ENCODE assay signal across 8 cellular contexts in the genomic region with DNA sequence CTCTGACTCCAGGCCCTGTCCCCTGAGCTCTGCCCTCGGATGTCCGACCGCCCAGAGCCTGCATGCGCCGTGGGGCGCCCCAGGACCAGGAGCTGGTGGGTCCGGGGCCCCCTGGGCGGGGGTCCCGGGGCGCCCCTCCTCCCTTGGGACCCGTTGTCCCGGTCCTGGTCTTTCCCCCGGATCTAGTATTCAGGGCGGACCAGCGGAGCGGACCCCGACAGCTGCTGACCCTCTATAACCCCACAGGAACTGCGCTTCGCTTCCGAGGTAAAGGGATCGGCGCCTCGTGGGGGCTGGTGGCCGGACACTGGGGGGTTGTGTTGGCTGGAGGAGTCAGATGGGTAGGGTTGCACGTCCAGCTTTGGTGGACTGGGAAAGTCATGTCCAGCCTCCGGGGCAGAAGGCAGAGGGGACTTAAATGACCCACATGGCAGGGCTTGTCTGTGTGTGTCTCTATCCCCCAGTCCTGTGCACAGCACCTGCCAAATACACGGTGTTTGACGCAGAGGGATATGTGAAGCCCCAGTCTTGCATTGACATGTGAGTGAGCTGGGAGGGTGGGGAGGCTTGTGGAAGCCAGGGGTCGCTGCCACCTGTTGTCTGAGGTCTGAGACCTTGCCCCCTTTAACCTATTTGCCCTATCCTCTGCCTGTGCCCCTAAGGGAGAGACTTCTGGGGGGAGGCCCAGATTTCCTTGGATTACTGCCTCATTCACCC. TPM values are rescaled to one million over a fixed set of nuclear protein-coding genes. Genes with fewer than 3 reads are reported as not detected.
DNase-seq lines count a peak whose midpoint lies in the region; ATAC-seq, FAIRE-seq and TF ChIP-seq lines count a peak whose summit lies in the region.

No MANE protein-coding gene starts in this region.

- intact Hi-C loops in HepG2 (cut with micrococcal nuclease; ENCODE audit: unreplicated experiment), result loop anchor here (1.0 to 5.0 kb wide), 2 partner anchors 27 to 79 kb away; a partner anchor contains a TSS
- intact Hi-C loops in tibial artery (cut with DNase I; ENCODE audit: low total_unique reads), result no loop called here

- H4K20me1 ChIP-seq in Karpas-422 (ENCODE audit: insufficient read depth, low read depth, low read length), result no peaks in the 10 kb centered on the region
- no peaks in the 10 kb centered on the region for H4K20me1 ChIP-seq in HepG2 (ENCODE audit: insufficient read depth, low read length)

- CTCF ChIA-PET in HepG2 (lab: Yijun Ruan, JAX; ENCODE audit: low intra/inter-chr PET ratio, low total read pairs), result no interaction called here

- peak overlapping the region; percentile 73 for H3K4me2 ChIP-seq in Karpas-422 (ENCODE audit: low read depth, low read length, poor library complexity, severe bottlenecking)
- H3K4me2 ChIP-seq in HepG2 (ENCODE audit: low read depth, low read length), result peak overlapping the region; percentile 95

- ATAC-seq in HepG2 (peak; percentile 45), HG03460 (IDR thresholded peaks at IDR 0.05; ENCODE audit: unreplicated experiment) (no peak)

- DNase-seq in GM13976 (ENCODE audit: low spot score) (no peak), Karpas-422 (no peak), astrocyte of the spinal cord (ENCODE audit: low read depth, low spot score) (peak; percentile 5), HepG2 (ENCODE audit: low spot score) (peak; percentile 32), tibial artery (peak; percentile 25 to 74), NCI-H2196 (lab: John Stamatoyannopoulos, UW; ENCODE audit: unreplicated experiment) (no peak), amniotic stem cell (lab: John Stamatoyannopoulos, UW) (no peak)

- H2AFZ ChIP-seq in Karpas-422 (ENCODE audit: low read length) (peak overlapping the region; percentile 50; the same call in 1 of the 2 replicates), HepG2 (ENCODE audit: low read length) (no peak overlapping the region)

- peak overlapping the region; percentile 63 for H3K4me3 ChIP-seq in Karpas-422 (ENCODE audit: low read length)
- peak overlapping the region; percentile 78 for H3K4me3 ChIP-seq in astrocyte of the spinal cord (ENCODE audit: low read depth, low read length)
- H3K4me3 ChIP-seq in HepG2 (replicated peaks in 1 of 3; ENCODE audit: insufficient read depth in 1 of 3, low read depth in 2 of 3, low read length in 3 of 3), result peak overlapping the region; percentile 61 to 81 (median 77)
- H3K4me3 ChIP-seq in tibial artery, result peak overlapping the region; percentile 81 to 99

- H3K79me2 ChIP-seq in Karpas-422 (ENCODE audit: low read length) (no peaks in the 10 kb centered on the region), HepG2 (ENCODE audit: insufficient read depth, low read length) (no peaks in the 10 kb centered on the region)

- H3K36me3 ChIP-seq in Karpas-422 (ENCODE audit: insufficient read depth, low read length), result no peaks in the 10 kb centered on the region
- no peaks in the 10 kb centered on the region for H3K36me3 ChIP-seq in HepG2 (replicated peaks in 1 of 2; ENCODE audit: control insufficient read depth in 1 of 2, insufficient read depth in 2 of 2, low read length in 2 of 2)
- peaks cover 0 to 23% (median 5%) of the 10 kb centered on the region in 3 donors for H3K36me3 ChIP-seq in tibial artery

- in situ Hi-C loops in GM13976 (cut with MboI; ENCODE audit: low sequenced_read_pairs, unreplicated experiment) (no loop called here), astrocyte of the spinal cord (cut with HindIII; ENCODE audit: low sequenced_read_pairs) (no loop called here), HepG2 (cut with HindIII; ENCODE audit: extremely low pct_ligation_motif_present, low pct_unique_long_range_greater_than_20kb) (loop anchor here (5.0 kb wide), 1 partner anchor 79 kb away; a partner anchor contains a TSS)

- peaks cover 9% of the 10 kb centered on the region for H3K4me1 ChIP-seq in Karpas-422 (ENCODE audit: low read length)
- H3K4me1 ChIP-seq in HepG2 (ENCODE audit: insufficient read depth, low read length), result peaks cover 29% of the 10 kb centered on the region
- peaks cover 0 to 17% (median 13%) of the 10 kb centered on the region in 4 donors for H3K4me1 ChIP-seq in tibial artery

- H3K27me3 ChIP-seq in Karpas-422 (ENCODE audit: low read length) (no peaks in the 10 kb centered on the region), HepG2 (ENCODE audit: control insufficient read depth in 1 of 2, insufficient read depth in 2 of 2, low read length in 2 of 2) (no peaks in the 10 kb centered on the region), tibial artery (no peaks in the 10 kb centered on the region)

- H3K9ac ChIP-seq in Karpas-422 (ENCODE audit: low read length) (peak overlapping the region; percentile 66), HepG2 (ENCODE audit: insufficient read depth, low read depth, low read length) (peak overlapping the region; percentile 79)

- no peak overlapping the region for H3K27ac ChIP-seq in Karpas-422 (ENCODE audit: low read length)
- peak overlapping the region; percentile 95 for H3K27ac ChIP-seq in HepG2 (ENCODE audit: extremely low read length, insufficient read depth, low read length)
- H3K27ac ChIP-seq in tibial artery, result peak overlapping the region; percentile 85 to 91

- peak; percentile 34 for FAIRE-seq in HepG2 (lab: Jason Lieb, UNC)

- no peaks in the 10 kb centered on the region for H3K9me2 ChIP-seq in Karpas-422 (replicated peaks; ENCODE audit: insufficient read depth, low read length)

- TF ChIP-seq CTCF in GM13976 (IDR thresholded peaks at IDR 0.05; ENCODE audit: borderline replicate concordance, control extremely low read depth, extremely low read depth, insufficient read depth, missing control alignments) (peak; percentile 4), astrocyte of the spinal cord (IDR thresholded peaks at IDR 0.05; ENCODE audit: low read depth, low read length) (peak; percentile 14), HepG2 (CRISPR knock-in tag; IDR thresholded peaks at IDR 0.05) (peak; percentile 85), tibial artery (IDR thresholded peaks at IDR 0.05) (no peak)

- no peaks in the 10 kb centered on the region for H3K9me3 ChIP-seq in Karpas-422 (ENCODE audit: low read length)
- no peaks in the 10 kb centered on the region for H3K9me3 ChIP-seq in HepG2 (ENCODE audit: low read length)
- H3K9me3 ChIP-seq in tibial artery, result no peaks in the 10 kb centered on the region

- TSS peak; percentile 71 for BruUV-seq in HepG2 (replicated peaks; lab: Mats Ljungman, UMichigan)

- POLR2A ChIA-PET in HepG2 (lab: Yijun Ruan, JAX), result interaction anchor here (0.6 to 3.7 kb wide), 35 partner anchors 9 to 262 kb away, joined by 3 to 61 read pairs (median 5); a partner anchor contains a TSS

- no peak for TF ChIP-seq RAD21 in HepG2 (CRISPR knock-in tag; IDR thresholded peaks at IDR 0.05)

- TF ChIP-seq POLR2A in HepG2 (IDR thresholded peaks at IDR 0.05; ENCODE audit: insufficient read depth in 1 of 2, low read depth in 2 of 2, low read length in 2 of 2), result no peak

- TF ChIP-seq EP300 in HepG2 (IDR thresholded peaks at IDR 0.05; ENCODE audit: low read depth in 2 of 2, low read length in 2 of 2) (no peak), HepG2 (CRISPR knock-in tag; IDR thresholded peaks at IDR 0.05; ENCODE audit: borderline replicate concordance) (no peak)

- WGBS in HepG2 (ENCODE audit: low lambda C conversion rate), result 0% methylated on average over 4 of the region's 29 CpGs

RNA-seq across cellular contexts. Expression of a gene that starts 0.5 kb away (rescaled TPM):
- 8.2 and 9.7 TPM in 2 replicates for total RNA-seq in Karpas-422 (2014; rRNA removed; shearing (Covaris generic); ENCODE audit: low replicate concordance)
- 6.1 and 7.6 TPM in 2 replicates for total RNA-seq in HepG2 (2016; rRNA removed; fragmentation: Illumina TruSeq; extraction: Trizol)
- total RNA-seq in HepG2 (2016; cell fraction: cytosol; rRNA removed; fragmentation: Illumina TruSeq; extraction: Trizol; ENCODE audit: low read depth), result 12.3 and 20.4 TPM in 2 replicates
- total RNA-seq in HepG2 (2016; cell fraction: insoluble cytoplasmic fraction; rRNA removed; fragmentation: Illumina TruSeq; extraction: Trizol), result 4.0 and 7.0 TPM in 2 replicates
- total RNA-seq in HepG2 (2016; cell fraction: membrane; rRNA removed; fragmentation: Illumina TruSeq; extraction: Trizol), result 15.9 and 22.1 TPM in 2 replicates
- total RNA-seq in HepG2 (2016; cell fraction: nucleus; rRNA removed; fragmentation: Illumina TruSeq; extraction: Trizol), result 4.2 and 6.2 TPM in 2 replicates
- polyA plus RNA-seq in HepG2 (2011; rRNA removed), result 8.6 and 8.8 TPM in 2 replicates
- 3.9 and 6.3 TPM in 2 replicates for polyA plus RNA-seq in HepG2 (2011; cell fraction: cytosol; rRNA removed)
- 21.4 and 23.3 TPM in 2 replicates for polyA plus RNA-seq in HepG2 (2011; cell fraction: nucleus; rRNA removed)
- polyA plus RNA-seq in HepG2 (2012), result 7.9 and 11.0 TPM in 2 replicates
- 45.9 and 64.3 TPM in 2 replicates for polyA plus RNA-seq in HepG2 (2016; cell fraction: cytosol; fragmentation: Illumina TruSeq; extraction: Trizol; ENCODE audit: low read depth)
- polyA plus RNA-seq in HepG2 (2016; cell fraction: insoluble cytoplasmic fraction; fragmentation: Illumina TruSeq; extraction: Trizol; ENCODE audit: low read depth), result 15.6 and 23.4 TPM in 2 replicates
- 47.5 and 59.2 TPM in 2 replicates for polyA plus RNA-seq in HepG2 (2016; cell fraction: membrane; fragmentation: Illumina TruSeq; extraction: Trizol; ENCODE audit: low read depth)
- polyA plus RNA-seq in HepG2 (2016; cell fraction: nucleus; fragmentation: Illumina TruSeq; extraction: Trizol; ENCODE audit: insufficient read depth, low read depth), result 17.4 and 18.3 TPM in 2 replicates
- polyA minus RNA-seq in HepG2 (2011; rRNA and poly(A)+ RNA removed; ENCODE audit: low replicate concordance), result 3.9 and 4.7 TPM in 2 replicates
- polyA minus RNA-seq in HepG2 (2011; cell fraction: cytosol; rRNA and poly(A)+ RNA removed), result 1.7 and 2.4 TPM in 2 replicates
- 4.5 and 5.2 TPM in 2 replicates for polyA minus RNA-seq in HepG2 (2011; cell fraction: nucleus; rRNA and poly(A)+ RNA removed)

RNA-seq across cellular contexts. Expression of a gene that starts 10.7 kb away (rescaled TPM):
- 2.8 and 12.3 TPM in 2 replicates for total RNA-seq in Karpas-422 (2014; rRNA removed; shearing (Covaris generic); ENCODE audit: low replicate concordance)
- 3.9 and 16.0 TPM in 2 replicates for total RNA-seq in HepG2 (2016; rRNA removed; fragmentation: Illumina TruSeq; extraction: Trizol)
- 2.1 and 2.3 TPM in 2 replicates for total RNA-seq in HepG2 (2016; cell fraction: cytosol; rRNA removed; fragmentation: Illumina TruSeq; extraction: Trizol; ENCODE audit: low read depth)
- total RNA-seq in HepG2 (2016; cell fraction: insoluble cytoplasmic fraction; rRNA removed; fragmentation: Illumina TruSeq; extraction: Trizol), result 3.3 and 18.3 TPM in 2 replicates
- 1.9 and 2.0 TPM in 2 replicates for total RNA-seq in HepG2 (2016; cell fraction: membrane; rRNA removed; fragmentation: Illumina TruSeq; extraction: Trizol)
- 20.4 and 23.8 TPM in 2 replicates for total RNA-seq in HepG2 (2016; cell fraction: nucleus; rRNA removed; fragmentation: Illumina TruSeq; extraction: Trizol)
- 5.3 and 6.9 TPM in 2 replicates for polyA plus RNA-seq in HepG2 (2011; rRNA removed)
- polyA plus RNA-seq in HepG2 (2011; cell fraction: cytosol; rRNA removed), result 3.1 and 3.4 TPM in 2 replicates
- polyA plus RNA-seq in HepG2 (2011; cell fraction: nucleus; rRNA removed), result 62.1 and 64.1 TPM in 2 replicates
- polyA plus RNA-seq in HepG2 (2012), result 15.6 and 28.9 TPM in 2 replicates
- 3.5 and 3.8 TPM in 2 replicates for polyA plus RNA-seq in HepG2 (2016; cell fraction: cytosol; fragmentation: Illumina TruSeq; extraction: Trizol; ENCODE audit: low read depth)
- 6.3 and 9.1 TPM in 2 replicates for polyA plus RNA-seq in HepG2 (2016; cell fraction: insoluble cytoplasmic fraction; fragmentation: Illumina TruSeq; extraction: Trizol; ENCODE audit: low read depth)
- polyA plus RNA-seq in HepG2 (2016; cell fraction: membrane; fragmentation: Illumina TruSeq; extraction: Trizol; ENCODE audit: low read depth), result 3.4 and 3.6 TPM in 2 replicates
- 81.2 and 84.3 TPM in 2 replicates for polyA plus RNA-seq in HepG2 (2016; cell fraction: nucleus; fragmentation: Illumina TruSeq; extraction: Trizol; ENCODE audit: insufficient read depth, low read depth)
- 1.7 and 2.2 TPM in 2 replicates for polyA minus RNA-seq in HepG2 (2011; rRNA and poly(A)+ RNA removed; ENCODE audit: low replicate concordance)
- polyA minus RNA-seq in HepG2 (2011; cell fraction: cytosol; rRNA and poly(A)+ RNA removed), result 3.4 and 4.9 TPM in 2 replicates
- polyA minus RNA-seq in HepG2 (2011; cell fraction: nucleus; rRNA and poly(A)+ RNA removed), result 7.1 and 9.0 TPM in 2 replicates

RNA-seq across cellular contexts. Expression of a gene that starts 26.8 kb away (rescaled TPM):
- total RNA-seq in Karpas-422 (2014; rRNA removed; shearing (Covaris generic); ENCODE audit: low replicate concordance), result 1.0 TPM in 1 of 2 replicates, not detected in the other
- 0.13 and 0.20 TPM in 2 replicates for total RNA-seq in HepG2 (2016; rRNA removed; fragmentation: Illumina TruSeq; extraction: Trizol)
- total RNA-seq in HepG2 (2016; cell fraction: cytosol; rRNA removed; fragmentation: Illumina TruSeq; extraction: Trizol; ENCODE audit: low read depth), result 0.18 and 0.61 TPM in 2 replicates
- 0.24 TPM in 1 of 2 replicates, not detected in the other for total RNA-seq in HepG2 (2016; cell fraction: insoluble cytoplasmic fraction; rRNA removed; fragmentation: Illumina TruSeq; extraction: Trizol)
- 0.12 and 0.21 TPM in 2 replicates for total RNA-seq in HepG2 (2016; cell fraction: membrane; rRNA removed; fragmentation: Illumina TruSeq; extraction: Trizol)
- 0.56 TPM in 1 of 2 replicates, not detected in the other for total RNA-seq in HepG2 (2016; cell fraction: nucleus; rRNA removed; fragmentation: Illumina TruSeq; extraction: Trizol)
- 0.31 and 0.55 TPM in 2 replicates for polyA plus RNA-seq in HepG2 (2011; rRNA removed)
- polyA plus RNA-seq in HepG2 (2011; cell fraction: cytosol; rRNA removed), result 0.31 and 0.32 TPM in 2 replicates
- polyA plus RNA-seq in HepG2 (2011; cell fraction: nucleus; rRNA removed), result 2.0 and 2.1 TPM in 2 replicates
- 0.15 and 0.31 TPM in 2 replicates for polyA plus RNA-seq in HepG2 (2012)
- 0.08 and 0.10 TPM in 2 replicates for polyA plus RNA-seq in HepG2 (2016; cell fraction: cytosol; fragmentation: Illumina TruSeq; extraction: Trizol; ENCODE audit: low read depth)
- 0.21 and 0.26 TPM in 2 replicates for polyA plus RNA-seq in HepG2 (2016; cell fraction: insoluble cytoplasmic fraction; fragmentation: Illumina TruSeq; extraction: Trizol; ENCODE audit: low read depth)
- polyA plus RNA-seq in HepG2 (2016; cell fraction: membrane; fragmentation: Illumina TruSeq; extraction: Trizol; ENCODE audit: low read depth), result 0.14 and 0.22 TPM in 2 replicates
- polyA plus RNA-seq in HepG2 (2016; cell fraction: nucleus; fragmentation: Illumina TruSeq; extraction: Trizol; ENCODE audit: insufficient read depth, low read depth), result 0.38 and 0.51 TPM in 2 replicates
- 0.80 and 0.94 TPM in 2 replicates for polyA minus RNA-seq in HepG2 (2011; rRNA and poly(A)+ RNA removed; ENCODE audit: low replicate concordance)
- not detected in 2 replicates for polyA minus RNA-seq in HepG2 (2011; cell fraction: cytosol; rRNA and poly(A)+ RNA removed)
- 0.26 and 0.50 TPM in 2 replicates for polyA minus RNA-seq in HepG2 (2011; cell fraction: nucleus; rRNA and poly(A)+ RNA removed)

RNA-seq across cellular contexts. Expression of a gene that starts 27.0 kb away (rescaled TPM):
- total RNA-seq in Karpas-422 (2014; rRNA removed; shearing (Covaris generic); ENCODE audit: low replicate concordance), result 11.9 and 33.5 TPM in 2 replicates
- 2.9 and 7.0 TPM in 2 replicates for total RNA-seq in HepG2 (2016; rRNA removed; fragmentation: Illumina TruSeq; extraction: Trizol)
- total RNA-seq in HepG2 (2016; cell fraction: cytosol; rRNA removed; fragmentation: Illumina TruSeq; extraction: Trizol; ENCODE audit: low read depth), result 10.0 and 10.9 TPM in 2 replicates
- 3.0 and 6.9 TPM in 2 replicates for total RNA-seq in HepG2 (2016; cell fraction: insoluble cytoplasmic fraction; rRNA removed; fragmentation: Illumina TruSeq; extraction: Trizol)
- total RNA-seq in HepG2 (2016; cell fraction: membrane; rRNA removed; fragmentation: Illumina TruSeq; extraction: Trizol), result 2.9 and 3.8 TPM in 2 replicates
- 9.9 and 11.5 TPM in 2 replicates for total RNA-seq in HepG2 (2016; cell fraction: nucleus; rRNA removed; fragmentation: Illumina TruSeq; extraction: Trizol)
- 9.3 and 11.1 TPM in 2 replicates for polyA plus RNA-seq in HepG2 (2011; rRNA removed)
- polyA plus RNA-seq in HepG2 (2011; cell fraction: cytosol; rRNA removed), result 1.9 and 2.9 TPM in 2 replicates
- polyA plus RNA-seq in HepG2 (2011; cell fraction: nucleus; rRNA removed), result 106 and 117 TPM in 2 replicates
- polyA plus RNA-seq in HepG2 (2012), result 10.1 and 13.5 TPM in 2 replicates
- polyA plus RNA-seq in HepG2 (2016; cell fraction: cytosol; fragmentation: Illumina TruSeq; extraction: Trizol; ENCODE audit: low read depth), result 1.1 and 1.2 TPM in 2 replicates
- polyA plus RNA-seq in HepG2 (2016; cell fraction: insoluble cytoplasmic fraction; fragmentation: Illumina TruSeq; extraction: Trizol; ENCODE audit: low read depth), result 5.9 and 7.3 TPM in 2 replicates
- polyA plus RNA-seq in HepG2 (2016; cell fraction: membrane; fragmentation: Illumina TruSeq; extraction: Trizol; ENCODE audit: low read depth), result 1.5 and 2.1 TPM in 2 replicates
- 38.5 and 39.0 TPM in 2 replicates for polyA plus RNA-seq in HepG2 (2016; cell fraction: nucleus; fragmentation: Illumina TruSeq; extraction: Trizol; ENCODE audit: insufficient read depth, low read depth)
- polyA minus RNA-seq in HepG2 (2011; rRNA and poly(A)+ RNA removed; ENCODE audit: low replicate concordance), result 11.4 and 13.8 TPM in 2 replicates
- 8.0 and 17.6 TPM in 2 replicates for polyA minus RNA-seq in HepG2 (2011; cell fraction: cytosol; rRNA and poly(A)+ RNA removed)
- polyA minus RNA-seq in HepG2 (2011; cell fraction: nucleus; rRNA and poly(A)+ RNA removed), result 25.9 and 27.4 TPM in 2 replicates

RNA-seq across cellular contexts. Expression of a gene that starts 28.5 kb away (rescaled TPM):
- 4.2 and 12.0 TPM in 2 replicates for total RNA-seq in Karpas-422 (2014; rRNA removed; shearing (Covaris generic); ENCODE audit: low replicate concordance)
- 12.5 and 36.9 TPM in 2 replicates for total RNA-seq in HepG2 (2016; rRNA removed; fragmentation: Illumina TruSeq; extraction: Trizol)
- total RNA-seq in HepG2 (2016; cell fraction: cytosol; rRNA removed; fragmentation: Illumina TruSeq; extraction: Trizol; ENCODE audit: low read depth), result 3.4 and 5.6 TPM in 2 replicates
- total RNA-seq in HepG2 (2016; cell fraction: insoluble cytoplasmic fraction; rRNA removed; fragmentation: Illumina TruSeq; extraction: Trizol), result 10.1 and 35.7 TPM in 2 replicates
- total RNA-seq in HepG2 (2016; cell fraction: membrane; rRNA removed; fragmentation: Illumina TruSeq; extraction: Trizol), result 8.2 and 10.4 TPM in 2 replicates
- 34.2 and 34.9 TPM in 2 replicates for total RNA-seq in HepG2 (2016; cell fraction: nucleus; rRNA removed; fragmentation: Illumina TruSeq; extraction: Trizol)
- 64.2 and 122 TPM in 2 replicates for polyA plus RNA-seq in HepG2 (2011; rRNA removed)
- 55.9 and 57.8 TPM in 2 replicates for polyA plus RNA-seq in HepG2 (2011; cell fraction: cytosol; rRNA removed)
- 182 and 193 TPM in 2 replicates for polyA plus RNA-seq in HepG2 (2011; cell fraction: nucleus; rRNA removed)
- polyA plus RNA-seq in HepG2 (2012), result 111 and 151 TPM in 2 replicates
- polyA plus RNA-seq in HepG2 (2016; cell fraction: cytosol; fragmentation: Illumina TruSeq; extraction: Trizol; ENCODE audit: low read depth), result 4.2 and 4.6 TPM in 2 replicates
- polyA plus RNA-seq in HepG2 (2016; cell fraction: insoluble cytoplasmic fraction; fragmentation: Illumina TruSeq; extraction: Trizol; ENCODE audit: low read depth), result 11.4 and 13.6 TPM in 2 replicates
- polyA plus RNA-seq in HepG2 (2016; cell fraction: membrane; fragmentation: Illumina TruSeq; extraction: Trizol; ENCODE audit: low read depth), result 6.6 and 6.9 TPM in 2 replicates
- polyA plus RNA-seq in HepG2 (2016; cell fraction: nucleus; fragmentation: Illumina TruSeq; extraction: Trizol; ENCODE audit: insufficient read depth, low read depth), result 79.8 and 81.7 TPM in 2 replicates
- 17.0 and 39.6 TPM in 2 replicates for polyA minus RNA-seq in HepG2 (2011; rRNA and poly(A)+ RNA removed; ENCODE audit: low replicate concordance)
- 14.2 and 31.8 TPM in 2 replicates for polyA minus RNA-seq in HepG2 (2011; cell fraction: cytosol; rRNA and poly(A)+ RNA removed)
- 27.4 and 31.8 TPM in 2 replicates for polyA minus RNA-seq in HepG2 (2011; cell fraction: nucleus; rRNA and poly(A)+ RNA removed)

Comparison
In these comparisons a context has a peak if more than half of its experiments do, and no peak if none do; other contexts are left out.
1. DNase-seq: peak in astrocyte of the spinal cord (single experiment), HepG2 (single experiment) and tibial artery (2 of 2); none in GM13976 (single experiment), Karpas-422 (single experiment), NCI-H2196 (single experiment) and amniotic stem cell (single experiment).
2. CTCF ChIP-seq: peak in GM13976 (single experiment), astrocyte of the spinal cord (single experiment) and HepG2 (single experiment); none in tibial artery (0 of 2).
3. Peak in every context shown above with its lines, with median percentiles within 50 percentile points of each other: H3K4me3 ChIP-seq.